In genomic region chr20:58634121-58634817, GRCh38 we compare ENCODE assay signal across 10 cellular contexts. TPM values are rescaled to one million over a fixed set of nuclear protein-coding genes. Genes with fewer than 3 reads are reported as not detected.
DNase-seq lines count a peak whose midpoint lies in the region; ATAC-seq and FAIRE-seq lines count a peak whose summit lies in the region.
"Had no signal": no experiment of that assay in that cellular context is flagged by ENCODE, and none has a peak within 500 bp of the region (broad histone marks: within the 10 kb centered on the region; RNA-seq: fewer than 3 reads in every experiment).

No MANE protein-coding gene starts in this region.

- peak; percentile 85 for FAIRE-seq in urothelium cell line (lab: Jason Lieb, UNC)

- no peak overlapping the region for H3K27ac ChIP-seq in caudate nucleus (ENCODE audit: low read depth, low read length)
- H3K27ac ChIP-seq: neutrophil had no signal

- no peaks in the 10 kb centered on the region for H3K27me3 ChIP-seq in H7 (ENCODE audit: control insufficient read depth, insufficient read depth, low read length)

- H3K4me3 Mint-ChIP-seq in activated T-helper 1 cell treated with anti-CD3 and anti-CD28 coated beads, Interleukin-12 subunit alpha, Interleukin-12 subunit beta, Interleukin-2, Interleukin-4 antibody, amounts not matched to agents 30 ng/mL and 10 ng/mL and 1 ng/mL, durations not matched to agents 14 hours and 24 hours and 36 hours, result no peak overlapping the region
- H3K4me3 Mint-ChIP-seq in naive B cell, result peak overlapping the region; percentile 30 to 88 (median 76)

- H3K27ac Mint-ChIP-seq in activated T-helper 1 cell treated with anti-CD3 and anti-CD28 coated beads, Interleukin-12 subunit alpha, Interleukin-12 subunit beta, Interleukin-2, Interleukin-4 antibody, amounts not matched to agents 30 ng/mL and 10 ng/mL and 1 ng/mL, durations not matched to agents 14 hours and 24 hours and 36 hours, result peak overlapping the region; percentile 52
- H3K27ac Mint-ChIP-seq in naive B cell, result peak overlapping the region in 3 of 6 donors; percentile 50 to 74 (median 73)

- peaks cover 7% of the 10 kb centered on the region for H3K27me3 Mint-ChIP-seq in activated T-helper 1 cell treated with anti-CD3 and anti-CD28 coated beads, Interleukin-12 subunit alpha, Interleukin-12 subunit beta, Interleukin-2, Interleukin-4 antibody, amounts not matched to agents 30 ng/mL and 10 ng/mL and 1 ng/mL, durations not matched to agents 14 hours and 24 hours and 36 hours (ENCODE audit: insufficient read depth)
- H3K27me3 Mint-ChIP-seq in naive B cell, result peaks cover 46 to 72% (median 62%) of the 10 kb centered on the region in 3 donors

- intact Hi-C loops in activated T-helper 1 cell treated with anti-CD3 and anti-CD28 coated beads, Interleukin-12 subunit alpha, Interleukin-12 subunit beta, Interleukin-2, Interleukin-4 antibody, amounts not matched to agents 30 ng/mL and 10 ng/mL and 1 ng/mL, durations not matched to agents 14 hours and 24 hours and 36 hours (cut with micrococcal nuclease), result loop anchor here (1.0 kb wide), 1 partner anchor 16 kb away; no protein-coding TSS in a partner anchor

- H3K9me3 Mint-ChIP-seq in activated T-helper 1 cell treated with anti-CD3 and anti-CD28 coated beads, Interleukin-12 subunit alpha, Interleukin-12 subunit beta, Interleukin-2, Interleukin-4 antibody, amounts not matched to agents 30 ng/mL and 10 ng/mL and 1 ng/mL, durations not matched to agents 14 hours and 24 hours and 36 hours, result no peaks in the 10 kb centered on the region
- H3K9me3 Mint-ChIP-seq in naive B cell, result no peaks in the 10 kb centered on the region

- DNase-seq in activated effector memory CD4-positive, alpha-beta T cell treated with anti-CD3 and anti-CD28 coated beads, Interleukin-2, amount 50 U/mL, for 16 hours, result peak; percentile 36
- no peak for DNase-seq in activated effector memory CD4-positive, alpha-beta T cell treated with Interleukin-2 at 50 U/mL for 16 hours
- DNase-seq in activated T-helper 1 cell treated with anti-CD3 and anti-CD28 coated beads, Interleukin-12 subunit alpha, Interleukin-12 subunit beta, Interleukin-2, Interleukin-4 antibody, amounts not matched to agents 30 ng/mL and 10 ng/mL and 1 ng/mL, durations not matched to agents 14 hours and 24 hours and 36 hours (ENCODE audit: low spot score), result no peak
- peak; percentile 30 for DNase-seq in naive B cell
- DNase-seq in urothelium cell line (ENCODE audit: low spot score), result no peak
- DNase-seq in H7, result no peak
- no peak for DNase-seq in activated gamma-delta T cell (lab: John Stamatoyannopoulos, UW)
- DNase-seq in caudate nucleus (lab: John Stamatoyannopoulos, UW), result no peak
- DNase-seq: NCI-H1436 treated with DMSO at 0.1 percent for 48 hours had no signal

- H3K36me3 ChIP-seq in H7 (replicated peaks; ENCODE audit: control insufficient read depth, insufficient read depth, low read length), result no peaks in the 10 kb centered on the region
- H3K36me3 ChIP-seq: neutrophil had no signal

- H3K4me1 Mint-ChIP-seq in activated T-helper 1 cell treated with anti-CD3 and anti-CD28 coated beads, Interleukin-12 subunit alpha, Interleukin-12 subunit beta, Interleukin-2, Interleukin-4 antibody, amounts not matched to agents 30 ng/mL and 10 ng/mL and 1 ng/mL, durations not matched to agents 14 hours and 24 hours and 36 hours (ENCODE audit: low read depth), result peaks cover 15% of the 10 kb centered on the region
- H3K4me1 Mint-ChIP-seq in naive B cell, result peaks cover 3 to 16% (median 13%) of the 10 kb centered on the region in 3 donors

- ATAC-seq in naive B cell (ENCODE audit: low read depth in 2 of 2), result peak; percentile 75 to 86

- no peak overlapping the region for H3K4me3 ChIP-seq in H7 (ENCODE audit: insufficient read depth, low read depth, low read length)

- H3K36me3 Mint-ChIP-seq in activated T-helper 1 cell treated with anti-CD3 and anti-CD28 coated beads, Interleukin-12 subunit alpha, Interleukin-12 subunit beta, Interleukin-2, Interleukin-4 antibody, amounts not matched to agents 30 ng/mL and 10 ng/mL and 1 ng/mL, durations not matched to agents 14 hours and 24 hours and 36 hours (ENCODE audit: low read depth), result no peaks in the 10 kb centered on the region
- no peaks in the 10 kb centered on the region for H3K36me3 Mint-ChIP-seq in naive B cell

RNA-seq across cellular contexts. Expression of gene STX16, which starts 16.8 kb away (rescaled TPM):
- total RNA-seq in activated T-helper 1 cell treated with anti-CD3 and anti-CD28 coated beads, Interleukin-12 subunit alpha, Interleukin-12 subunit beta, Interleukin-2, Interleukin-4 antibody, amounts not matched to agents 30 ng/mL and 10 ng/mL and 1 ng/mL, durations not matched to agents 14 hours and 24 hours and 36 hours, result 99.9 and 102 TPM in 2 replicates
- 10 to 100 TPM; 15.7 to 35.7 (median 20.8) TPM for polyA plus RNA-seq in naive B cell (ENCODE audit: low read depth in 6 of 6)
- total RNA-seq in H7 (2014; rRNA removed; shearing (Covaris generic)), result 18.4 and 30.7 TPM in 2 replicates

RNA-seq across cellular contexts. Expression of gene NPEPL1, which starts 58.3 kb away (rescaled TPM):
- total RNA-seq in activated T-helper 1 cell treated with anti-CD3 and anti-CD28 coated beads, Interleukin-12 subunit alpha, Interleukin-12 subunit beta, Interleukin-2, Interleukin-4 antibody, amounts not matched to agents 30 ng/mL and 10 ng/mL and 1 ng/mL, durations not matched to agents 14 hours and 24 hours and 36 hours, result 20.6 and 22.9 TPM in 2 replicates
- 1 to 10 TPM; 4.2 to 8.4 (median 6.0) TPM for polyA plus RNA-seq in naive B cell (ENCODE audit: low read depth in 6 of 6)
- total RNA-seq in H7 (2014; rRNA removed; shearing (Covaris generic)), result 30.9 and 33.8 TPM in 2 replicates

Comparison
In these comparisons a context has a peak if more than half of its experiments do, and no peak if none do; other contexts are left out.
1. DNase-seq: peak in activated effector memory CD4-positive, alpha-beta T cell treated with anti-CD3 and anti-CD28 coated beads, Interleukin-2, amount 50 U/mL, for 16 hours (single experiment) and naive B cell (single experiment); none in activated effector memory CD4-positive, alpha-beta T cell treated with Interleukin-2 at 50 U/mL for 16 hours (single experiment), activated T-helper 1 cell treated with anti-CD3 and anti-CD28 coated beads, Interleukin-12 subunit alpha, Interleukin-12 subunit beta, Interleukin-2, Interleukin-4 antibody, amounts not matched to agents 30 ng/mL and 10 ng/mL and 1 ng/mL, durations not matched to agents 14 hours and 24 hours and 36 hours (single experiment), urothelium cell line (single experiment), H7 (single experiment), activated gamma-delta T cell (single experiment) and caudate nucleus (0 of 61).